1 cellular context compared by ENCODE assay signal in genomic region chr9:34328983-34329832, GRCh38.
TF ChIP-seq lines count a peak whose summit lies in the region.

Gene KIF24, minus strand, starts transcription at chr9:34329268. Its CDS starts 17,922 bp downstream, at chr9:34311346.
Gene NUDT2, plus strand, starts transcription at chr9:34329569. Its CDS starts 9,471 bp downstream, at chr9:34339040.

TF ChIP-seq in liver, 16 proteins besides CTCF, POLR2A, EP300 and RAD21 (continued from another document):
- TF ChIP-seq ZBTB33 (IDR thresholded peaks at IDR 0.05), result peak; percentile 99
- peak; percentile 97 for TF ChIP-seq SP1 (IDR thresholded peaks at IDR 0.05)
- peak; percentile 80 to 90 for TF ChIP-seq HNF4A (conservative IDR thresholded peaks at IDR 0.05)
- peak; percentile 56 for TF ChIP-seq YY1 (IDR thresholded peaks at IDR 0.05)
- no peak for TF ChIP-seq ATF3 (IDR thresholded peaks at IDR 0.05)
- TF ChIP-seq FOXA1 (IDR thresholded peaks at IDR 0.05), result no peak
